In genomic region chr11:123451183-123451907, GRCh38 we compare ENCODE assay signal across 13 cellular contexts. TPM values are rescaled to one million over a fixed set of nuclear protein-coding genes. Genes with fewer than 3 reads are reported as not detected.
DNase-seq lines count a peak whose midpoint lies in the region; ATAC-seq and TF ChIP-seq lines count a peak whose summit lies in the region.
"Had no signal": no experiment of that assay in that cellular context is flagged by ENCODE, and none has a peak within 500 bp of the region (broad histone marks: within the 10 kb centered on the region; RNA-seq: fewer than 3 reads in every experiment).

No MANE protein-coding gene starts in this region.

- peaks cover 15% of the 10 kb centered on the region for H3F3A ChIP-seq in SK-N-SH (replicated peaks; ENCODE audit: insufficient read depth)

- peaks cover 62% of the 10 kb centered on the region for H3K4me1 Mint-ChIP-seq in activated naive CD8-positive, alpha-beta T cell treated with anti-CD3 and anti-CD28 coated beads, Interleukin-2, amount 10 ng/mL, durations not matched to agents 7 days and 5 days
- H3K4me1 Mint-ChIP-seq: memory B cell had no signal

- H3K79me2 ChIP-seq in SK-N-SH (ENCODE audit: insufficient read depth), result peaks cover 9% of the 10 kb centered on the region; the same call in 1 of the 2 replicates
- H3K79me2 ChIP-seq: parathyroid adenoma had no signal

- POLR2A ChIA-PET in activated naive CD8-positive, alpha-beta T cell treated with anti-CD3 and anti-CD28 coated beads, Interleukin-2, amount 10 ng/mL, durations not matched to agents 7 days and 5 days (lab: Charles Lee), result interaction anchor here (2.0 to 3.8 kb wide), 3 partner anchors 12 to 21 kb away, joined by 9 to 15 read pairs (median 10); partner anchors contain the start of gene GRAMD1B
- POLR2A ChIA-PET in SK-N-SH (lab: Yijun Ruan, JAX), result no interaction called here

- CTCF ChIA-PET in SK-N-SH (lab: Yijun Ruan, JAX), result interaction anchor here (0.6 to 1.7 kb wide), 5 partner anchors 41 to 190 kb away, joined by 3 to 11 read pairs (median 3); no protein-coding TSS in a partner anchor

- no peak for TF ChIP-seq CTCF in thyroid gland (IDR thresholded peaks at IDR 0.05)
- no peak for TF ChIP-seq CTCF in SK-N-SH (IDR thresholded peaks at IDR 0.05)
- no peak for TF ChIP-seq CTCF in lower lobe of right lung (IDR thresholded peaks at IDR 0.05)

- intact Hi-C loops in thyroid gland (cut with DNase I), result no loop called here
- intact Hi-C loops in lower lobe of right lung (cut with DNase I), result no loop called here

- H3K9me3 ChIP-seq in thyroid gland, result no peaks in the 10 kb centered on the region
- H3K9me3 ChIP-seq in SK-N-SH, result no peaks in the 10 kb centered on the region
- H3K9me3 ChIP-seq in lower lobe of right lung, result no peaks in the 10 kb centered on the region
- H3K9me3 ChIP-seq: esophagus squamous epithelium had no signal

- TF ChIP-seq EP300 in SK-N-SH (IDR thresholded peaks at IDR 0.05; ENCODE audit: borderline replicate concordance in 1 of 2, low read depth in 1 of 2, low read length in 1 of 2), result no peak

- DNase-seq in activated naive CD4-positive, alpha-beta T cell treated with anti-CD3 and anti-CD28 coated beads, Interleukin-2, amount 50 U/mL, for 72 hours (ENCODE audit: low spot score in 2 of 2), result no peak
- no peak for DNase-seq in activated naive CD4-positive, alpha-beta T cell (lab: John Stamatoyannopoulos, UW)
- peak; percentile 78 for DNase-seq in NCI-H1105 treated with DMSO at 0.1 percent for 48 hours (lab: John Stamatoyannopoulos, UW)
- no peak for DNase-seq in activated naive CD8-positive, alpha-beta T cell treated with anti-CD3 and anti-CD28 coated beads, Interleukin-2, amount 10 ng/mL, durations not matched to agents 7 days and 5 days
- peak; percentile 20 to 42 for DNase-seq in thyroid gland
- DNase-seq in SK-N-SH, result no peak
- DNase-seq in effector CD8-positive, alpha-beta T cell (lab: John Stamatoyannopoulos, UW), result no peak
- DNase-seq in lower lobe of right lung, result no peak
- DNase-seq: esophagus squamous epithelium, NCI-H524 treated with DMSO at 0.1 percent for 48 hours had no signal

- H2AFZ ChIP-seq in SK-N-SH (ENCODE audit: low read depth), result no peak overlapping the region
- H2AFZ ChIP-seq: parathyroid adenoma had no signal

- TF ChIP-seq RAD21 in SK-N-SH (IDR thresholded peaks at IDR 0.05; ENCODE audit: low read length), result no peak

- H3K4me3 Mint-ChIP-seq in activated naive CD8-positive, alpha-beta T cell treated with anti-CD3 and anti-CD28 coated beads, Interleukin-2, amount 10 ng/mL, durations not matched to agents 7 days and 5 days, result peak overlapping the region; percentile 52
- H3K4me3 Mint-ChIP-seq: activated naive CD4-positive, alpha-beta T cell treated with anti-CD3 and anti-CD28 coated beads, Interleukin-2, amount 50 U/mL, for 24 hours; memory B cell had no signal

- H3K27me3 ChIP-seq in thyroid gland (no peaks in the 10 kb centered on the region), SK-N-SH (ENCODE audit: insufficient read depth) (no peaks in the 10 kb centered on the region), lower lobe of right lung (ENCODE audit: low read depth) (no peaks in the 10 kb centered on the region)
- H3K27me3 ChIP-seq: esophagus squamous epithelium had no signal

- no peak overlapping the region for H3K4me2 ChIP-seq in SK-N-SH

- H4K20me1 ChIP-seq in SK-N-SH (ENCODE audit: insufficient read depth), result no peaks in the 10 kb centered on the region

- peaks cover 7 to 30% of the 10 kb centered on the region in 2 donors for H3K36me3 Mint-ChIP-seq in activated naive CD4-positive, alpha-beta T cell treated with anti-CD3 and anti-CD28 coated beads, Interleukin-2, amount 50 U/mL, for 72 hours
- peaks cover 25% of the 10 kb centered on the region for H3K36me3 Mint-ChIP-seq in activated naive CD8-positive, alpha-beta T cell treated with anti-CD3 and anti-CD28 coated beads, Interleukin-2, amount 10 ng/mL, durations not matched to agents 7 days and 5 days
- H3K36me3 Mint-ChIP-seq: activated naive CD4-positive, alpha-beta T cell treated with anti-CD3 and anti-CD28 coated beads, Interleukin-2, amount 50 U/mL, for 24 hours; memory B cell had no signal

- no peak for TF ChIP-seq POLR2A in thyroid gland (IDR thresholded peaks at IDR 0.05)

- H3K36me3 ChIP-seq in thyroid gland (no peaks in the 10 kb centered on the region), SK-N-SH (replicated peaks in 1 of 2; ENCODE audit: control insufficient read depth in 1 of 2, insufficient read depth in 2 of 2, low read length in 1 of 2) (no peaks in the 10 kb centered on the region), lower lobe of right lung (no peaks in the 10 kb centered on the region)
- H3K36me3 ChIP-seq: esophagus squamous epithelium had no signal

- H3K27ac ChIP-seq in thyroid gland (no peak overlapping the region), SK-N-SH (ENCODE audit: low read depth in 2 of 2, low read length in 1 of 2) (peak overlapping the region in 1 of 2 experiments; percentile 25; a peak in 1 of 4 replicates), lower lobe of right lung (no peak overlapping the region)
- H3K27ac ChIP-seq: esophagus squamous epithelium, parathyroid adenoma had no signal

- H3K27ac Mint-ChIP-seq in activated naive CD4-positive, alpha-beta T cell treated with anti-CD3 and anti-CD28 coated beads, Interleukin-2, amount 50 U/mL, for 72 hours, result peak overlapping the region; percentile 26 to 78
- peak overlapping the region; percentile 78 for H3K27ac Mint-ChIP-seq in activated naive CD8-positive, alpha-beta T cell treated with anti-CD3 and anti-CD28 coated beads, Interleukin-2, amount 10 ng/mL, durations not matched to agents 7 days and 5 days
- H3K27ac Mint-ChIP-seq: activated naive CD4-positive, alpha-beta T cell treated with anti-CD3 and anti-CD28 coated beads, Interleukin-2, amount 50 U/mL, for 24 hours; memory B cell had no signal

- H3K9me3 Mint-ChIP-seq in activated naive CD4-positive, alpha-beta T cell treated with anti-CD3 and anti-CD28 coated beads, Interleukin-2, amount 50 U/mL, for 72 hours, result no peaks in the 10 kb centered on the region
- H3K9me3 Mint-ChIP-seq in activated naive CD8-positive, alpha-beta T cell treated with anti-CD3 and anti-CD28 coated beads, Interleukin-2, amount 10 ng/mL, durations not matched to agents 7 days and 5 days, result no peaks in the 10 kb centered on the region
- H3K9me3 Mint-ChIP-seq: activated naive CD4-positive, alpha-beta T cell treated with anti-CD3 and anti-CD28 coated beads, Interleukin-2, amount 50 U/mL, for 24 hours; memory B cell had no signal

- peaks cover 0 to 14% of the 10 kb centered on the region in 2 donors for H3K4me1 ChIP-seq in thyroid gland
- H3K4me1 ChIP-seq in SK-N-SH (ENCODE audit: control insufficient read depth in 1 of 2, insufficient read depth in 2 of 2, low read depth in 1 of 2, low read length in 1 of 2), result peaks cover 13 to 17% of the 10 kb centered on the region in 2 experiments; a peak in 3 of 4 replicates
- H3K4me1 ChIP-seq in lower lobe of right lung, result no peaks in the 10 kb centered on the region
- H3K4me1 ChIP-seq: parathyroid adenoma had no signal

- ATAC-seq in activated naive CD4-positive, alpha-beta T cell treated with anti-CD3 and anti-CD28 coated beads, Interleukin-2, amount 50 U/mL, for 72 hours, result peak; percentile 38 to 45
- peak; percentile 38 for ATAC-seq in activated naive CD8-positive, alpha-beta T cell treated with anti-CD3 and anti-CD28 coated beads, Interleukin-2, amount 10 ng/mL, durations not matched to agents 7 days and 5 days (ENCODE audit: low read depth)
- ATAC-seq in lower lobe of right lung, result no peak

- no peak overlapping the region for H3K9ac ChIP-seq in SK-N-SH
- H3K9ac ChIP-seq: parathyroid adenoma had no signal

- H3K9me2 ChIP-seq in SK-N-SH, result no peaks in the 10 kb centered on the region

- WGBS in thyroid gland, 2 donors, result 74 to 83% methylated on average over 6 of the region's 6 CpGs
- WGBS in SK-N-SH (ENCODE audit: low lambda C conversion rate), result 66% methylated on average over 5 of the region's 6 CpGs

- H3K4me3 ChIP-seq in thyroid gland (replicated peaks in 1 of 3) (no peak overlapping the region), SK-N-SH (ENCODE audit: low read depth in 2 of 2, low read length in 1 of 2) (no peak overlapping the region), lower lobe of right lung (no peak overlapping the region)
- H3K4me3 ChIP-seq: esophagus squamous epithelium had no signal

- H3K27me3 Mint-ChIP-seq in activated naive CD8-positive, alpha-beta T cell treated with anti-CD3 and anti-CD28 coated beads, Interleukin-2, amount 10 ng/mL, durations not matched to agents 7 days and 5 days, result no peaks in the 10 kb centered on the region
- H3K27me3 Mint-ChIP-seq: activated naive CD4-positive, alpha-beta T cell treated with anti-CD3 and anti-CD28 coated beads, Interleukin-2, amount 50 U/mL, for 24 hours had no signal

TF ChIP-seq in SK-N-SH, 30 proteins besides CTCF, POLR2A, EP300 and RAD21 (continues in another document):
- TF ChIP-seq YY1 (IDR thresholded peaks at IDR 0.05; ENCODE audit: low read depth) (no peak), FOSL2 (IDR thresholded peaks at IDR 0.05; ENCODE audit: borderline replicate concordance, low read depth) (no peak), IRF3 (IDR thresholded peaks at IDR 0.05; ENCODE audit: low read depth, low read length) (no peak), SMC3 (IDR thresholded peaks at IDR 0.05; ENCODE audit: low read depth, low read length) (no peak), RFX5 (IDR thresholded peaks at IDR 0.05; ENCODE audit: low read length) (no peak), SIN3A (IDR thresholded peaks at IDR 0.05; ENCODE audit: borderline replicate concordance, low read depth, low read length) (no peak), POLR2AphosphoS5 (IDR thresholded peaks at IDR 0.05; ENCODE audit: low read depth, low read length) (no peak)

RNA-seq across cellular contexts. Expression of gene GRAMD1B, which starts 21.3 kb away (rescaled TPM):
- total RNA-seq in activated naive CD4-positive, alpha-beta T cell treated with anti-CD3 and anti-CD28 coated beads, Interleukin-2, amount 50 U/mL, for 72 hours, result 10 to 100 TPM; 36.7 to 66.2 TPM
- 10 to 100 TPM; 30.3 to 36.2 TPM for total RNA-seq in activated naive CD8-positive, alpha-beta T cell treated with anti-CD3 and anti-CD28 coated beads, Interleukin-2, amount 10 ng/mL, durations not matched to agents 7 days and 5 days
- total RNA-seq in thyroid gland (10 to 100 TPM in 2 of 4 donors, 1 to 10 TPM in 2; 7.0 to 22.7 (median 9.2) TPM), lower lobe of right lung (9.9 TPM)
- polyA plus RNA-seq in SK-N-SH (2012; rRNA removed), result 14.0 and 14.5 TPM in 2 replicates
- 7.1 and 8.4 TPM in 2 replicates for polyA plus RNA-seq in SK-N-SH (2012; cell fraction: cytosol; rRNA removed)
- polyA plus RNA-seq in SK-N-SH (2012; cell fraction: nucleus; rRNA removed), result 40.4 and 41.9 TPM in 2 replicates

Comparison
In these comparisons a context has a peak if more than half of its experiments do, and no peak if none do; other contexts are left out.
1. ATAC-seq: peak in activated naive CD4-positive, alpha-beta T cell treated with anti-CD3 and anti-CD28 coated beads, Interleukin-2, amount 50 U/mL, for 72 hours (2 of 2) and activated naive CD8-positive, alpha-beta T cell treated with anti-CD3 and anti-CD28 coated beads, Interleukin-2, amount 10 ng/mL, durations not matched to agents 7 days and 5 days (single experiment); none in lower lobe of right lung (0 of 2).
2. DNase-seq: peak in NCI-H1105 treated with DMSO at 0.1 percent for 48 hours (single experiment) and thyroid gland (2 of 2); none in activated naive CD4-positive, alpha-beta T cell treated with anti-CD3 and anti-CD28 coated beads, Interleukin-2, amount 50 U/mL, for 72 hours (0 of 2), activated naive CD4-positive, alpha-beta T cell (0 of 4), activated naive CD8-positive, alpha-beta T cell treated with anti-CD3 and anti-CD28 coated beads, Interleukin-2, amount 10 ng/mL, durations not matched to agents 7 days and 5 days (single experiment), SK-N-SH (single experiment), effector CD8-positive, alpha-beta T cell (single experiment) and lower lobe of right lung (single experiment).